ENCODE assay signal across 8 cellular contexts in the genomic region with DNA sequence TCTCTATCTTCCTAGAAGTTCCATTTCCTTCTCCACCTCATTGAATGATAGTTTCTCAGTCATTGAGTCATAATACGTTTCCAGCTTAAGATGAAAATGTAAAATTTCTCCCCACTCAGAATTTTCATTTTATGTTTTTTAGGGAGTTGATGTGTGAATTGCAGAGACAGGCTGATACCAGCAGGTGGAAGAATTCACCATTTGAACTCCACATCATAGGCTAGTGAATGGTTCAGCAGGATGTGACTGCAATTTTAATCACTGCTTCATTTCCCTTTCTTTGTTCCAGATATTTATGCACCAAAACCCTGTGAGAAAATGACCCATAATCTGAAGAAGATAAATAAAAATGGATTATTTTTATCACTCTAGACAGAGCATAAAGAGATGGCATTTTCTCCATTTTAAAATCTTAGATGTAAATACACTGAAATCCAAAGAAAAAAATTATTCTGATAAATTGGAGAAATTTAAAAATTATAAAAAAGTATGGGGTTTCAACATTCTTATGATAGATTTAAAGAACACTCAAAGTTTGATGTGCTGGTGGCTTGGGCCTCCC. TPM values are rescaled to one million over a fixed set of nuclear protein-coding genes. Genes with fewer than 3 reads are reported as not detected.
DNase-seq lines count a peak whose midpoint lies in the region; ATAC-seq and TF ChIP-seq lines count a peak whose summit lies in the region.

No MANE protein-coding gene starts in this region.

- H4K20me1 ChIP-seq in DND-41 (ENCODE audit: insufficient read depth, low read length) (no peaks in the 10 kb centered on the region), osteoblast (ENCODE audit: insufficient read depth, low read length) (no peaks in the 10 kb centered on the region)

- ATAC-seq in DND-41 (ENCODE audit: insufficient read depth, low read depth) (peak; percentile 82), GM18858 (IDR thresholded peaks at IDR 0.05; ENCODE audit: unreplicated experiment) (no peak)

- TF ChIP-seq CTCF in DND-41 (IDR thresholded peaks at IDR 0.05; ENCODE audit: borderline replicate concordance, extremely low read depth, low read length, poor library complexity, severe bottlenecking), result peak; percentile 78
- TF ChIP-seq CTCF in osteoblast (IDR thresholded peaks at IDR 0.05; ENCODE audit: extremely low read depth, low read depth, low read length), result peak; percentile 81

- no peak overlapping the region for H3K4me3 ChIP-seq in DND-41 (ENCODE audit: low read depth in 1 of 2, low read length in 2 of 2)
- H3K4me3 ChIP-seq in HUES48 (ENCODE audit: low read depth, low read length), result no peak overlapping the region
- H3K4me3 ChIP-seq in SJCRH30, result no peak overlapping the region
- no peak overlapping the region for H3K4me3 ChIP-seq in osteoblast (ENCODE audit: insufficient read depth, low read length)

- no peaks in the 10 kb centered on the region for H3K9me3 ChIP-seq in DND-41 (ENCODE audit: insufficient read depth, low read length, severe bottlenecking)
- no peaks in the 10 kb centered on the region for H3K9me3 ChIP-seq in HUES48 (ENCODE audit: control insufficient read depth, insufficient read depth, low read length)
- no peaks in the 10 kb centered on the region for H3K9me3 ChIP-seq in SJCRH30 (replicated peaks)
- no peaks in the 10 kb centered on the region for H3K9me3 ChIP-seq in osteoblast (ENCODE audit: low read depth, low read length)

- H3K36me3 ChIP-seq in DND-41 (ENCODE audit: insufficient read depth, low read length) (no peaks in the 10 kb centered on the region), HUES48 (ENCODE audit: control insufficient read depth, insufficient read depth, low read length) (no peaks in the 10 kb centered on the region), SJCRH30 (no peaks in the 10 kb centered on the region), osteoblast (ENCODE audit: insufficient read depth, low read length) (no peaks in the 10 kb centered on the region)

- no peak overlapping the region for H3K4me2 ChIP-seq in DND-41 (ENCODE audit: insufficient read depth, low read length)
- peak overlapping the region; percentile 42 for H3K4me2 ChIP-seq in osteoblast (ENCODE audit: insufficient read depth, low read length)

- DNase-seq in DND-41 (no peak), SJCRH30 (peak in 1 of 2 experiments; percentile 34), fibroblast of peridontal ligament (ENCODE audit: extremely low read depth) (peak; percentile 81), osteoblast (ENCODE audit: insufficient read length, low spot score, missing footprints) (peak; percentile 72), GOT3 (lab: John Stamatoyannopoulos, UW) (no peak)
- DNase-seq in stimulated activated CD4-positive, alpha-beta T cell treated with anti-CD3 and anti-CD28 coated beads, Interleukin-4, amount 100 ng/mL, for 24 hours, result no peak

- H3K79me2 ChIP-seq in DND-41 (ENCODE audit: insufficient read depth, low read length) (no peaks in the 10 kb centered on the region), osteoblast (ENCODE audit: insufficient read depth, low read length) (no peaks in the 10 kb centered on the region)

- H2AFZ ChIP-seq in DND-41 (ENCODE audit: low read depth, low read length) (no peak overlapping the region), osteoblast (ENCODE audit: low read length) (peak overlapping the region; percentile 64)

- H3K27me3 ChIP-seq in DND-41 (ENCODE audit: insufficient read depth, low read length, poor library complexity), result no peaks in the 10 kb centered on the region
- no peaks in the 10 kb centered on the region for H3K27me3 ChIP-seq in HUES48 (ENCODE audit: control insufficient read depth, insufficient read depth, low read length)
- H3K27me3 ChIP-seq in SJCRH30, result no peaks in the 10 kb centered on the region
- H3K27me3 ChIP-seq in osteoblast (ENCODE audit: insufficient read depth, low read length), result no peaks in the 10 kb centered on the region

- H3K9ac ChIP-seq in DND-41 (ENCODE audit: low read depth, low read length), result no peak overlapping the region
- no peak overlapping the region for H3K9ac ChIP-seq in HUES48 (ENCODE audit: low read depth, low read length)

- H3K27ac ChIP-seq in DND-41 (ENCODE audit: low read length) (no peak overlapping the region), HUES48 (ENCODE audit: low read depth, low read length) (peak overlapping the region; percentile 50), SJCRH30 (peak overlapping the region; percentile 31; the same call in 1 of the 2 replicates), osteoblast (ENCODE audit: low read depth, low read length) (peak overlapping the region; percentile 93)

- peaks cover 7% of the 10 kb centered on the region for H3K4me1 ChIP-seq in DND-41 (ENCODE audit: insufficient read depth, low read length)
- peaks cover 5% of the 10 kb centered on the region for H3K4me1 ChIP-seq in HUES48 (ENCODE audit: control insufficient read depth, insufficient read depth, low read length)
- H3K4me1 ChIP-seq in SJCRH30, result peaks cover 6% of the 10 kb centered on the region
- H3K4me1 ChIP-seq in osteoblast (ENCODE audit: insufficient read depth, low read length), result peaks cover 15% of the 10 kb centered on the region

RNA-seq across cellular contexts. Expression of a gene that starts 10.6 kb away (rescaled TPM):
- total RNA-seq in SJCRH30 (2014; rRNA removed; shearing (Covaris generic)), result 5.0 and 5.2 TPM in 2 replicates
- total RNA-seq in osteoblast, result 116 and 123 TPM in 2 replicates

Comparison
In these comparisons a context has a peak if more than half of its experiments do, and no peak if none do; other contexts are left out.
1. DNase-seq: peak in fibroblast of peridontal ligament (single experiment) and osteoblast (single experiment); none in DND-41 (single experiment), GOT3 (single experiment) and stimulated activated CD4-positive, alpha-beta T cell treated with anti-CD3 and anti-CD28 coated beads, Interleukin-4, amount 100 ng/mL, for 24 hours (single experiment).
2. RNA of a gene that starts 10.6 kb away (total RNA-seq): 116 to 123 TPM in osteoblast; 5.0 to 5.2 TPM in SJCRH30; every median in the first group is over 10 times any median in the second.